ENCODE assay signal across 8 cellular contexts in genomic region chrX:129726307-129727111, GRCh38. TPM values are rescaled to one million over a fixed set of nuclear protein-coding genes. Genes with fewer than 3 reads are reported as not detected.
DNase-seq lines count a peak whose midpoint lies in the region; ATAC-seq, FAIRE-seq and TF ChIP-seq lines count a peak whose summit lies in the region.

No MANE protein-coding gene starts in this region.

- peak; percentile 90 for FAIRE-seq in A549 (lab: Jason Lieb, UNC)

- no peak overlapping the region for H3K4ac ChIP-seq in trophoblast cell (ENCODE audit: low read depth, low read length)

- no peaks in the 10 kb centered on the region for H3K36me3 ChIP-seq in trophoblast cell (ENCODE audit: control insufficient read depth in 1 of 2, insufficient read depth in 2 of 2, low read length in 2 of 2)

- CTCF ChIA-PET in A549 (lab: Yijun Ruan, JAX) = interaction anchor here (0.6 to 8.9 kb wide), 58 partner anchors 9 to 477 kb away, joined by 3 to 218 read pairs (median 5); partner anchors contain the start of genes APLN, UTP14A and XPNPEP2

- peak overlapping the region; percentile 40 for H3K27ac Mint-ChIP-seq in activated T-helper 1 cell treated with anti-CD3 and anti-CD28 coated beads, Interleukin-12 subunit alpha, Interleukin-12 subunit beta, Interleukin-2, Interleukin-4 antibody, amounts not matched to agents 30 ng/mL and 10 ng/mL and 1 ng/mL, durations not matched to agents 14 hours and 24 hours and 36 hours

- H3K4me1 ChIP-seq in A549 (no peaks in the 10 kb centered on the region), trophoblast cell (ENCODE audit: control insufficient read depth in 1 of 2, insufficient read depth in 2 of 2, low read length in 2 of 2) (no peaks in the 10 kb centered on the region)

- no peak for TF ChIP-seq EP300 in A549 (IDR thresholded peaks at IDR 0.05)

- H3K27ac ChIP-seq in A549 = no peak overlapping the region
- no peak overlapping the region for H3K27ac ChIP-seq in trophoblast cell (ENCODE audit: low read depth, low read length)

- H4K12ac ChIP-seq in trophoblast cell (ENCODE audit: low read depth, low read length) = no peak overlapping the region

- 26% methylated on average over 4 of the region's 4 CpGs for WGBS in A549 (ENCODE audit: missing lambda C conversion rate)
- no CpG with 5 or more reads among the region's 4 CpGs for WGBS in trophoblast cell (ENCODE audit: extremely low coverage, insufficient coverage, insufficient read length)

- peak; percentile 36 to 63 for DNase-seq in A549 (ENCODE audit: low read depth in 1 of 2, low spot score in 1 of 2)
- peak; percentile 1 for DNase-seq in NCI-H2196 treated with DMSO at 0.1 percent for 48 hours (lab: John Stamatoyannopoulos, UW; ENCODE audit: unreplicated experiment)
- DNase-seq in activated T-helper 1 cell treated with anti-CD3 and anti-CD28 coated beads, Interleukin-12 subunit alpha, Interleukin-12 subunit beta, Interleukin-2, Interleukin-4 antibody, amounts not matched to agents 30 ng/mL and 10 ng/mL and 1 ng/mL, durations not matched to agents 14 hours and 24 hours and 36 hours (ENCODE audit: low spot score) = no peak
- DNase-seq in glomerular visceral epithelial cell (ENCODE audit: extremely low spot score) = peak; percentile 50
- peak; percentile 40 to 70 for DNase-seq in trophoblast cell

- H3K36me3 Mint-ChIP-seq in activated T-helper 1 cell treated with anti-CD3 and anti-CD28 coated beads, Interleukin-12 subunit alpha, Interleukin-12 subunit beta, Interleukin-2, Interleukin-4 antibody, amounts not matched to agents 30 ng/mL and 10 ng/mL and 1 ng/mL, durations not matched to agents 14 hours and 24 hours and 36 hours (ENCODE audit: low read depth) = no peaks in the 10 kb centered on the region

- no peak overlapping the region for H3K4me3 Mint-ChIP-seq in activated T-helper 1 cell treated with anti-CD3 and anti-CD28 coated beads, Interleukin-12 subunit alpha, Interleukin-12 subunit beta, Interleukin-2, Interleukin-4 antibody, amounts not matched to agents 30 ng/mL and 10 ng/mL and 1 ng/mL, durations not matched to agents 14 hours and 24 hours and 36 hours

- no peak overlapping the region for H2BK5ac ChIP-seq in trophoblast cell (ENCODE audit: low read depth, low read length, poor library complexity)

- ATAC-seq in A549 = peak; percentile 87 to 97
- no peak for ATAC-seq in HG02981 (IDR thresholded peaks at IDR 0.05; ENCODE audit: unreplicated experiment)
- ATAC-seq in HG02678 (IDR thresholded peaks at IDR 0.05; ENCODE audit: unreplicated experiment) = no peak

- POLR2A ChIA-PET in A549 (lab: Yijun Ruan, JAX) = interaction anchor here (1.0 kb wide), 1 partner anchor 49 kb away, joined by 3 read pairs; no protein-coding TSS in a partner anchor

- H3K4me1 Mint-ChIP-seq in activated T-helper 1 cell treated with anti-CD3 and anti-CD28 coated beads, Interleukin-12 subunit alpha, Interleukin-12 subunit beta, Interleukin-2, Interleukin-4 antibody, amounts not matched to agents 30 ng/mL and 10 ng/mL and 1 ng/mL, durations not matched to agents 14 hours and 24 hours and 36 hours (ENCODE audit: low read depth) = peaks cover 49% of the 10 kb centered on the region

- H3K27me3 ChIP-seq in trophoblast cell (ENCODE audit: insufficient read depth, low read length) = no peaks in the 10 kb centered on the region

- H3K9me3 ChIP-seq in A549 = no peaks in the 10 kb centered on the region
- H3K9me3 ChIP-seq in trophoblast cell (ENCODE audit: insufficient read depth, low read depth, low read length) = no peaks in the 10 kb centered on the region

- H3K23ac ChIP-seq in trophoblast cell (ENCODE audit: low read length) = no peak overlapping the region

- H2AK5ac ChIP-seq in trophoblast cell (ENCODE audit: low read length) = no peak overlapping the region

- H3K4me3 ChIP-seq in A549 (no peak overlapping the region), trophoblast cell (ENCODE audit: low read depth, low read length) (no peak overlapping the region)

- H3K4me2 ChIP-seq in A549 = no peak overlapping the region
- H3K4me2 ChIP-seq in trophoblast cell (ENCODE audit: low read length) = no peak overlapping the region

- no peak overlapping the region for H3K14ac ChIP-seq in trophoblast cell (ENCODE audit: low read length)

- no peak overlapping the region for H2AFZ ChIP-seq in trophoblast cell (ENCODE audit: insufficient read depth, low read length, poor library complexity)

- no peak overlapping the region for H2BK120ac ChIP-seq in trophoblast cell (ENCODE audit: insufficient read depth, low read length, poor library complexity)

- no peak overlapping the region for H4K8ac ChIP-seq in trophoblast cell (ENCODE audit: low read depth, low read length)

- no peak overlapping the region for H2BK12ac ChIP-seq in trophoblast cell (ENCODE audit: low read length)

- no peak overlapping the region for H3K9ac ChIP-seq in trophoblast cell (ENCODE audit: low read length)

- peaks cover 2% of the 10 kb centered on the region for H3K27me3 Mint-ChIP-seq in activated T-helper 1 cell treated with anti-CD3 and anti-CD28 coated beads, Interleukin-12 subunit alpha, Interleukin-12 subunit beta, Interleukin-2, Interleukin-4 antibody, amounts not matched to agents 30 ng/mL and 10 ng/mL and 1 ng/mL, durations not matched to agents 14 hours and 24 hours and 36 hours (ENCODE audit: insufficient read depth)

- no peak for TF ChIP-seq POLR2A in A549 (IDR thresholded peaks at IDR 0.05; ENCODE audit: low read length)

- no peaks in the 10 kb centered on the region for H3K79me2 ChIP-seq in trophoblast cell (ENCODE audit: control insufficient read depth, insufficient read depth, low read length, poor library complexity)

- H3K79me1 ChIP-seq in trophoblast cell (ENCODE audit: low read length) = no peaks in the 10 kb centered on the region

- no peak overlapping the region for H4K91ac ChIP-seq in trophoblast cell (ENCODE audit: low read depth, low read length)

- TF ChIP-seq RAD21 in A549 (conservative IDR thresholded peaks at IDR 0.05 in 1 of 2, IDR thresholded peaks at IDR 0.05 in 1 of 2) = peak; percentile 89 to 94

- no peak overlapping the region for H3K18ac ChIP-seq in trophoblast cell (ENCODE audit: low read length)

- peaks cover 3% of the 10 kb centered on the region for H3K9me3 Mint-ChIP-seq in activated T-helper 1 cell treated with anti-CD3 and anti-CD28 coated beads, Interleukin-12 subunit alpha, Interleukin-12 subunit beta, Interleukin-2, Interleukin-4 antibody, amounts not matched to agents 30 ng/mL and 10 ng/mL and 1 ng/mL, durations not matched to agents 14 hours and 24 hours and 36 hours

- TF ChIP-seq CTCF in A549 (IDR thresholded peaks at IDR 0.05) (peak; percentile 76), GM12873 (IDR thresholded peaks at IDR 0.05; ENCODE audit: insufficient read depth, low read depth, low read length, missing control alignments) (peak; percentile 77)

- intact Hi-C loops in activated T-helper 1 cell treated with anti-CD3 and anti-CD28 coated beads, Interleukin-12 subunit alpha, Interleukin-12 subunit beta, Interleukin-2, Interleukin-4 antibody, amounts not matched to agents 30 ng/mL and 10 ng/mL and 1 ng/mL, durations not matched to agents 14 hours and 24 hours and 36 hours (cut with micrococcal nuclease) = loop anchor here (1.0 kb wide), 2 partner anchors 89 to 119 kb away; no protein-coding TSS in a partner anchor

TF ChIP-seq in A549, 52 proteins besides CTCF, POLR2A, EP300 and RAD21 (continues in another document):
- TF ChIP-seq HDAC2 (IDR thresholded peaks at IDR 0.05) (no peak), USF2 (IDR thresholded peaks at IDR 0.05) (no peak), HOXA7 (CRISPR knock-in tag; IDR thresholded peaks at IDR 0.05) (no peak), POLR2AphosphoS2 (conservative IDR thresholded peaks at IDR 0.05; ENCODE audit: low read length) (no peak)

RNA-seq across cellular contexts. Expression of gene XPNPEP2, which starts 12.3 kb away (rescaled TPM):
- polyA plus RNA-seq in A549 (2011; rRNA removed) (not detected in 2 replicates), A549 (2017; fragmentation: RNase III; extraction: RNeasy Plus Mini Kit Qiagen cat#74134 plus additional on column Dnase treatment) (not detected in 3 replicates)
- not detected in 2 replicates for polyA plus RNA-seq in A549 (2012; cell fraction: cytosol; rRNA removed)
- not detected in 2 replicates for polyA plus RNA-seq in A549 (2012; cell fraction: nucleus; rRNA removed)
- polyA minus RNA-seq in A549 (2011; rRNA and poly(A)+ RNA removed) = not detected in 2 replicates
- total RNA-seq in activated T-helper 1 cell treated with anti-CD3 and anti-CD28 coated beads, Interleukin-12 subunit alpha, Interleukin-12 subunit beta, Interleukin-2, Interleukin-4 antibody, amounts not matched to agents 30 ng/mL and 10 ng/mL and 1 ng/mL, durations not matched to agents 14 hours and 24 hours and 36 hours = 0.16 and 0.24 TPM in 2 replicates
- polyA plus RNA-seq in trophoblast cell (2013) = 0.05 and 0.10 TPM in 2 replicates

RNA-seq across cellular contexts. Expression of gene SASH3, which starts 53.2 kb away (rescaled TPM):
- polyA plus RNA-seq in A549 (2011; rRNA removed) (not detected in 2 replicates), A549 (2017; fragmentation: RNase III; extraction: RNeasy Plus Mini Kit Qiagen cat#74134 plus additional on column Dnase treatment) (not detected in 3 replicates)
- polyA plus RNA-seq in A549 (2012; cell fraction: cytosol; rRNA removed) = not detected in 2 replicates
- not detected in 2 replicates for polyA plus RNA-seq in A549 (2012; cell fraction: nucleus; rRNA removed)
- polyA minus RNA-seq in A549 (2011; rRNA and poly(A)+ RNA removed) = not detected in 2 replicates
- total RNA-seq in activated T-helper 1 cell treated with anti-CD3 and anti-CD28 coated beads, Interleukin-12 subunit alpha, Interleukin-12 subunit beta, Interleukin-2, Interleukin-4 antibody, amounts not matched to agents 30 ng/mL and 10 ng/mL and 1 ng/mL, durations not matched to agents 14 hours and 24 hours and 36 hours = 129 and 135 TPM in 2 replicates
- polyA plus RNA-seq in trophoblast cell (2013) = not detected in 2 replicates

Comparison
In these comparisons a context has a peak if more than half of its experiments do, and no peak if none do; other contexts are left out.
1. ATAC-seq: peak in A549 (2 of 2); none in HG02981 (single experiment) and HG02678 (single experiment).